In the genomic region with DNA sequence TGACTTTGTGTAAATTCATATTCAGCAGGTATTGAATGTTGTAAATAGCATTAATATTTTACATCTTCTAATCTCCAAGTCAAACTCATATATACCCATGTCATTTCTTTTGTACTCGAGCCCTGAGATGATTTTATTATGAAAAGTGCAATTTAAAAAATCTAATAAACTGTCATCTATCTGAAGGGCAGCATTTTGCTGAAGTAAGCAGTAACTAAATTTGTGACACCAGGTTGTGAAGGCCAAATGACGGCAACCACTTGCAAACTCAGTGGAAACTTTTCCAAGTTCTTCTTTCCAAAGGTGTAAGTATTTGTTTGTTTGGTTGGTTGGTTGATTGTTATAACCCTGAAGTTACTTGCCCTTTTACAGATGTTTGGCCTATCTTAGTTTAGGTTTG, we compare ENCODE assay signal across 7 cellular contexts.
"Had no signal": no experiment of that assay in that cellular context is flagged by ENCODE, and none has a peak within 500 bp of the region (broad histone marks: within the 10 kb centered on the region; RNA-seq: fewer than 3 reads in every experiment).

No MANE protein-coding gene starts in this region.

- H3K4me2 ChIP-seq: KMS-11 had no signal

- FAIRE-seq: HTR-8/SVneo, K562 had no signal

- H3K4me3 ChIP-seq: K562 had no signal

- H3K27ac ChIP-seq: HL-60, KMS-11 had no signal

- H3K9ac ChIP-seq: KMS-11 had no signal

- ATAC-seq: K562 had no signal

- DNase-seq: Karpas-422, KBM-7, KG1 had no signal
